8 cellular contexts compared by ENCODE assay signal in genomic region chrX:21374163-21374993, GRCh38. TPM values are rescaled to one million over a fixed set of nuclear protein-coding genes. Genes with fewer than 3 reads are reported as not detected.
A peak's percentile ranks its signal among the peaks of the same experiment; 100 is the strongest.
DNase-seq lines count a peak whose midpoint lies in the region; ATAC-seq and TF ChIP-seq lines count a peak whose summit lies in the region.

Gene CNKSR2 (plus strand): TSS chrX:21374418. CDS start chrX:21374898, 480 bp downstream.

- WGBS in gastroesophageal sphincter (ENCODE audit: low coverage in 1 of 2), 2 donors = no CpG with 5 or more reads among the region's 94 CpGs
- WGBS in trophoblast cell (ENCODE audit: extremely low coverage, insufficient coverage, insufficient read length) = no CpG with 5 or more reads among the region's 94 CpGs

- H4K91ac ChIP-seq in trophoblast cell (ENCODE audit: low read depth, low read length) = peak within 1 kb of the TSS; percentile 43

- peak within 1 kb of the TSS; percentile 27 for H2BK12ac ChIP-seq in trophoblast cell (ENCODE audit: low read length)

- no peak within 1 kb of the TSS for H2BK5ac ChIP-seq in trophoblast cell (ENCODE audit: low read depth, low read length, poor library complexity)

- no peaks in the 10 kb centered on the region for H3K36me3 ChIP-seq in BLaER1 treated with 17β-estradiol and CSF1 and Interleukin-3, amounts not matched to agents 10 nM and 100 nM
- H3K36me3 ChIP-seq in NT2/D1 (ENCODE audit: insufficient read depth, insufficient read length, low read length) (no peaks in the 10 kb centered on the region), gastroesophageal sphincter (no peaks in the 10 kb centered on the region), trophoblast cell (ENCODE audit: control insufficient read depth in 1 of 2, insufficient read depth in 2 of 2, low read length in 2 of 2) (no peaks in the 10 kb centered on the region), upper lobe of right lung (no peaks in the 10 kb centered on the region)

- peaks cover 0 to 27% (median 0%) of the 10 kb centered on the region in 11 experiments; a peak in 10 of 22 replicates for H3K27me3 ChIP-seq in BLaER1 treated with 17β-estradiol and CSF1 and Interleukin-3, amounts not matched to agents 10 nM and 100 nM
- H3K27me3 ChIP-seq in NT2/D1 (ENCODE audit: insufficient read depth, insufficient read length) (peaks cover 25% of the 10 kb centered on the region), gastroesophageal sphincter (no peaks in the 10 kb centered on the region), trophoblast cell (ENCODE audit: insufficient read depth, low read length) (peaks cover 9% of the 10 kb centered on the region), upper lobe of right lung (no peaks in the 10 kb centered on the region)

- no peak within 1 kb of the TSS for H4K12ac ChIP-seq in trophoblast cell (ENCODE audit: low read depth, low read length)

- H3K27ac ChIP-seq in BLaER1 treated with 17β-estradiol and CSF1 and Interleukin-3, amounts not matched to agents 10 nM and 100 nM = peak within 1 kb of the TSS in 9 of 11 experiments; percentile 14 to 58 (median 47); a peak in 17 of 22 replicates
- H3K27ac ChIP-seq in gastroesophageal sphincter (peak within 1 kb of the TSS; percentile 78 to 83 (median 80)), trophoblast cell (ENCODE audit: low read depth, low read length) (no peak within 1 kb of the TSS), upper lobe of right lung (no peak within 1 kb of the TSS)

- H3K14ac ChIP-seq in trophoblast cell (ENCODE audit: low read length) = peak within 1 kb of the TSS; percentile 29

- no peak within 1 kb of the TSS for H2BK120ac ChIP-seq in trophoblast cell (ENCODE audit: insufficient read depth, low read length, poor library complexity)

- no peak for TF ChIP-seq EP300 in gastroesophageal sphincter (IDR thresholded peaks at IDR 0.05)

- H2AFZ ChIP-seq in trophoblast cell (ENCODE audit: insufficient read depth, low read length, poor library complexity) = peak within 1 kb of the TSS; percentile 71

- peaks cover 0 to 16% (median 2%) of the 10 kb centered on the region in 10 experiments; a peak in 9 of 20 replicates for H3K4me1 ChIP-seq in BLaER1 treated with 17β-estradiol and CSF1 and Interleukin-3, amounts not matched to agents 10 nM and 100 nM
- H3K4me1 ChIP-seq in NT2/D1 (ENCODE audit: insufficient read depth, insufficient read length) (no peaks in the 10 kb centered on the region), gastroesophageal sphincter (peaks cover 0 to 3% (median 0%) of the 10 kb centered on the region in 3 donors), trophoblast cell (ENCODE audit: control insufficient read depth in 1 of 2, insufficient read depth in 2 of 2, low read length in 2 of 2) (peaks cover 0 to 2% of the 10 kb centered on the region in 2 experiments), upper lobe of right lung (no peaks in the 10 kb centered on the region)

- ATAC-seq in GM19328 (IDR thresholded peaks at IDR 0.05; ENCODE audit: unreplicated experiment) (peak; percentile 72), HG03520 (IDR thresholded peaks at IDR 0.05; ENCODE audit: unreplicated experiment) (peak; percentile 62), gastroesophageal sphincter (peak; percentile 84), upper lobe of right lung (peak; percentile 92)

- DNase-seq in NT2/D1 (ENCODE audit: low read depth, low spot score) = peak; percentile 60
- DNase-seq in activated T-helper 1 cell treated with anti-CD3 and anti-CD28 coated beads, Interleukin-2, amount 50 U/mL, for 16 hours (ENCODE audit: low read depth in 1 of 2, low spot score in 1 of 2) = peak; percentile 8 to 50
- DNase-seq in trophoblast cell = peak; percentile 5 to 27
- DNase-seq in upper lobe of right lung = peak; percentile 76

- peaks cover 13 to 22% (median 20%) of the 10 kb centered on the region in 11 experiments; a peak in 21 of 22 replicates for H3K9me3 ChIP-seq in BLaER1 treated with 17β-estradiol and CSF1 and Interleukin-3, amounts not matched to agents 10 nM and 100 nM (replicated peaks in 1 of 11)
- H3K9me3 ChIP-seq in NT2/D1 (ENCODE audit: insufficient read depth, low read length) = no peaks in the 10 kb centered on the region
- H3K9me3 ChIP-seq in gastroesophageal sphincter = no peaks in the 10 kb centered on the region
- no peaks in the 10 kb centered on the region for H3K9me3 ChIP-seq in trophoblast cell (ENCODE audit: insufficient read depth, low read depth, low read length)
- no peaks in the 10 kb centered on the region for H3K9me3 ChIP-seq in upper lobe of right lung

- no peak within 1 kb of the TSS for H3K23ac ChIP-seq in trophoblast cell (ENCODE audit: low read length)

- TF ChIP-seq CTCF in gastroesophageal sphincter (IDR thresholded peaks at IDR 0.05) (no peak), upper lobe of right lung (IDR thresholded peaks at IDR 0.05) (no peak)

- H3K79me1 ChIP-seq in trophoblast cell (ENCODE audit: low read length) = peaks cover 7% of the 10 kb centered on the region

- peak within 1 kb of the TSS; percentile 61 to 76 (median 72) for H3K4me3 ChIP-seq in BLaER1 treated with 17β-estradiol and CSF1 and Interleukin-3, amounts not matched to agents 10 nM and 100 nM
- peak within 1 kb of the TSS; percentile 84 for H3K4me3 ChIP-seq in NT2/D1 (ENCODE audit: insufficient read length, low read depth)
- H3K4me3 ChIP-seq in gastroesophageal sphincter = peak within 1 kb of the TSS; percentile 69 to 97
- peak within 1 kb of the TSS; percentile 81 for H3K4me3 ChIP-seq in trophoblast cell (ENCODE audit: low read depth, low read length)
- H3K4me3 ChIP-seq in upper lobe of right lung = peak within 1 kb of the TSS; percentile 53

- peak in 1 of 2 donors; percentile 45 for TF ChIP-seq POLR2A in gastroesophageal sphincter (IDR thresholded peaks at IDR 0.05)

- peak within 1 kb of the TSS; percentile 48 for H4K8ac ChIP-seq in trophoblast cell (ENCODE audit: low read depth, low read length)

- intact Hi-C loops in upper lobe of right lung (cut with DNase I) = no loop called here

- peak within 1 kb of the TSS; percentile 51 for H3K18ac ChIP-seq in trophoblast cell (ENCODE audit: low read length)

- no peak within 1 kb of the TSS for H3K4ac ChIP-seq in trophoblast cell (ENCODE audit: low read depth, low read length)

- peak within 1 kb of the TSS; percentile 48 to 80 (median 68); a peak in 20 of 22 replicates for H3K9ac ChIP-seq in BLaER1 treated with 17β-estradiol and CSF1 and Interleukin-3, amounts not matched to agents 10 nM and 100 nM
- H3K9ac ChIP-seq in NT2/D1 (ENCODE audit: insufficient read length, low read depth) (peak within 1 kb of the TSS; percentile 88), trophoblast cell (ENCODE audit: low read length) (peak within 1 kb of the TSS; percentile 58)

- H4K20me1 ChIP-seq in BLaER1 treated with 17β-estradiol and CSF1 and Interleukin-3, amounts not matched to agents 10 nM and 100 nM = peaks cover 0 to 9% (median 0%) of the 10 kb centered on the region in 11 experiments; a peak in 2 of 22 replicates

- no peak within 1 kb of the TSS for H2AK5ac ChIP-seq in trophoblast cell (ENCODE audit: low read length)

- no peaks in the 10 kb centered on the region for H3K79me2 ChIP-seq in trophoblast cell (ENCODE audit: control insufficient read depth, insufficient read depth, low read length, poor library complexity)

- peak within 1 kb of the TSS; percentile 77 to 92 (median 86) for H3K4me2 ChIP-seq in BLaER1 treated with 17β-estradiol and CSF1 and Interleukin-3, amounts not matched to agents 10 nM and 100 nM
- H3K4me2 ChIP-seq in trophoblast cell (ENCODE audit: low read length) = peak within 1 kb of the TSS; percentile 69

RNA-seq across cellular contexts. Expression of gene CNKSR2, which starts in this region (rescaled TPM):
- total RNA-seq in gastroesophageal sphincter (10 to 100 TPM in 3 of 4 donors, 1 to 10 TPM in 1; 7.9 to 55.3 (median 20.6) TPM), upper lobe of right lung (7.2 TPM)
- 1.6 and 1.7 TPM in 2 replicates for polyA plus RNA-seq in trophoblast cell (2013)

Comparison
In these comparisons a context has a peak if more than half of its experiments do, and no peak if none do; other contexts are left out.
1. H3K27ac ChIP-seq: peak in BLaER1 treated with 17β-estradiol and CSF1 and Interleukin-3, amounts not matched to agents 10 nM and 100 nM (9 of 11) and gastroesophageal sphincter (4 of 4); none in trophoblast cell (single experiment) and upper lobe of right lung (single experiment).
2. DNase-seq: peak in every context shown above with its lines; median percentile 76 in upper lobe of right lung; 60 in NT2/D1; 29 in activated T-helper 1 cell treated with anti-CD3 and anti-CD28 coated beads, Interleukin-2, amount 50 U/mL, for 16 hours; 16 in trophoblast cell.
3. Peak in every context shown above with its lines, with median percentiles within 50 percentile points of each other: H3K4me3 ChIP-seq, H3K9ac ChIP-seq and ATAC-seq.